31 cellular contexts compared by ENCODE assay signal in the genomic region with DNA sequence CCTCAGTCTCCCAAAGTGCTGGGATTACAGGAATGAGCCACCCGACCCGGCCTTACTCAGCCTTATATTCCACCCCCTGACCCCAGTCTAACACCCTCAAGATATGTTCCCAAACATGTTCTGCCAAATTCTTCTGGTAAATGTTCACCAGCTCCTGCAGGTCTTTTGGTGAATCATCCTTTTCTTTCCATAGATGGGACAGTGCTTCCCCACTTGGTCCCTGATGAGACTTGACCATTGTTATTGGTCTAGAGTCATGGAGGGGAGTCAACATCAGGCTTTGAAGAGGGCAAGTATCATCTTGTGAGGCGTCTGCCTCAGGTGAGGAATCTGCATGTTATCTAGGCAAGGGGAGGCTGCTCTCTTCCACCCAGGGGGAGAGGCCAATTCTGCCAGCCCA. TPM values are rescaled to one million over a fixed set of nuclear protein-coding genes. Genes with fewer than 3 reads are reported as not detected.
"Had no signal": no experiment of that assay in that cellular context is flagged by ENCODE, and none has a peak within 500 bp of the region (broad histone marks: within the 10 kb centered on the region; RNA-seq: fewer than 3 reads in every experiment).

No MANE protein-coding gene starts in this region.

- H3K9me3 ChIP-seq: ascending aorta, body of pancreas, MG63, SJCRH30, SK-N-SH had no signal

- H3K9ac ChIP-seq: KMS-11, SK-N-SH had no signal

- H3K36me3 ChIP-seq: ascending aorta, cardiac muscle cell, MG63, SJCRH30 had no signal

- H3K4me3 ChIP-seq: ascending aorta, body of pancreas, cardiac muscle cell, MG63, SJCRH30 had no signal

- ATAC-seq: activated CD4-positive, alpha-beta T cell treated with anti-CD3 and anti-CD28 coated beads for 36 hours; activated T-helper 17 cell treated with anti-CD3 and anti-CD28 coated beads, Interleukin-2, amount 50 U/mL, for 72 hours; body of pancreas had no signal

- H3K27ac ChIP-seq: ascending aorta, body of pancreas, cardiac muscle cell, KMS-11, SJCRH30, VCaP had no signal

- H3K27me3 ChIP-seq: ascending aorta, body of pancreas, cardiac muscle cell had no signal

- H3K4me2 ChIP-seq: KMS-11, SK-N-SH had no signal

- DNase-seq: activated CD4-positive, alpha-beta memory T cell treated with anti-CD3 and anti-CD28 coated beads, Interleukin-2, amount 10 ng/mL, durations not matched to agents 7 days and 5 days; activated CD4-positive, alpha-beta T cell treated with anti-CD3 and anti-CD28 coated beads for 36 hours; activated CD4-positive, alpha-beta T cell treated with anti-CD3 and anti-CD28 coated beads, Interleukin-2, amount 50 U/mL, for 1 hour; activated gamma-delta T cell treated with Interleukin-2 at 50 U/mL for 16 hours; activated naive CD4-positive, alpha-beta T cell treated with anti-CD3 and anti-CD28 coated beads, Interleukin-2, amount 10 ng/mL, durations not matched to agents 7 days and 5 days; activated naive CD8-positive, alpha-beta T cell treated with anti-CD3 and anti-CD28 coated beads, Interleukin-2, amount 10 ng/mL, durations not matched to agents 7 days and 5 days; activated T-cell treated with anti-CD3 and anti-CD28 coated beads for 4 hours; activated T-cell treated with anti-CD3 and anti-CD28 coated beads, Interleukin-2, amount 50 U/mL, for 48 hours; body of pancreas; MG63; MV-4-11; NCI-H1092 treated with DMSO at 0.1 percent for 48 hours; NCI-H1417 treated with DMSO at 0.1 percent for 48 hours; NCI-H1694 treated with DMSO at 0.1 percent for 48 hours; NCI-H2029 treated with DMSO at 0.1 percent for 48 hours; NCI-H345; NCI-H510A; NCI-H526 treated with DMSO at 0.1 percent for 48 hours; Right ventricle myocardium superior; SJCRH30; SK-N-SH; T-helper 1 cell had no signal

- H3K4me1 ChIP-seq: ascending aorta, body of pancreas, SJCRH30 had no signal

RNA-seq across cellular contexts. Expression of a gene that starts 10.4 kb away (rescaled TPM):
- total RNA-seq: ascending aorta had no signal

RNA-seq across cellular contexts. Expression of a gene that starts 30.0 kb away (rescaled TPM):
- total RNA-seq: activated CD4-positive, alpha-beta memory T cell treated with anti-CD3 and anti-CD28 coated beads, Interleukin-2, amount 10 ng/mL, durations not matched to agents 7 days and 5 days; activated CD4-positive, alpha-beta T cell treated with anti-CD3 and anti-CD28 coated beads for 36 hours; activated CD8-positive, alpha-beta memory T cell treated with anti-CD3 and anti-CD28 coated beads for 36 hours; activated naive CD8-positive, alpha-beta T cell treated with anti-CD3 and anti-CD28 coated beads, Interleukin-2, amount 10 ng/mL, durations not matched to agents 7 days and 5 days; activated T-helper 17 cell treated with anti-CD3 and anti-CD28 coated beads, Interleukin-2, amount 50 U/mL, for 72 hours; body of pancreas; cardiac muscle cell; OCI-LY7; RPMI7951; T-helper 2 cell treated with Interferon-gamma antibody and Interleukin-4, amounts not matched to agents 100 ng/mL and 5 ng/mL, for 36 hours had no signal
- polyA plus RNA-seq: cardiac muscle cell, SK-N-SH had no signal
